13 cellular contexts compared by ENCODE assay signal in genomic region chr6:14381225-14381887, GRCh38.
DNase-seq lines count a peak whose midpoint lies in the region; TF ChIP-seq lines count a peak whose summit lies in the region.
"Had no signal": no experiment of that assay in that cellular context is flagged by ENCODE, and none has a peak within 500 bp of the region (broad histone marks: within the 10 kb centered on the region; RNA-seq: fewer than 3 reads in every experiment).

No MANE protein-coding gene starts in this region.

- peaks cover 7% of the 10 kb centered on the region; the same call in 1 of the 2 replicates for H3F3A ChIP-seq in MM.1S (ENCODE audit: insufficient read depth, low read length)
- H3F3A ChIP-seq in GM23248 (ENCODE audit: insufficient read depth): no peaks in the 10 kb centered on the region

- H3K4me3 Mint-ChIP-seq in activated CD4-positive, alpha-beta memory T cell treated with anti-CD3 and anti-CD28 coated beads, Interleukin-2, amount 10 ng/mL, durations not matched to agents 7 days and 5 days: no peak overlapping the region
- H3K4me3 Mint-ChIP-seq: activated CD4-positive, alpha-beta memory T cell treated with anti-CD3 and anti-CD28 coated beads for 36 hours; activated T-helper 1 cell treated with anti-CD3 and anti-CD28 coated beads, Interleukin-12 subunit alpha, Interleukin-12 subunit beta, Interleukin-2, Interleukin-4 antibody, amounts not matched to agents 30 ng/mL and 10 ng/mL and 1 ng/mL, durations not matched to agents 14 hours and 24 hours and 36 hours had no signal

- H3K9ac ChIP-seq in MM.1S (ENCODE audit: low read length) (no peak overlapping the region), GM23248 (no peak overlapping the region)
- H3K9ac ChIP-seq: parathyroid adenoma, SK-N-SH had no signal

- H3K9me3 ChIP-seq in MM.1S (replicated peaks; ENCODE audit: insufficient read depth, low read length): no peaks in the 10 kb centered on the region
- no peaks in the 10 kb centered on the region for H3K9me3 ChIP-seq in iPS DF 6.9 (ENCODE audit: control insufficient read depth, insufficient read depth, low read length)
- no peaks in the 10 kb centered on the region for H3K9me3 ChIP-seq in GM23248 (ENCODE audit: low read depth)
- no peaks in the 10 kb centered on the region for H3K9me3 ChIP-seq in effector memory CD4-positive, alpha-beta T cell (ENCODE audit: control insufficient read depth, low read length)
- H3K9me3 ChIP-seq: SK-N-SH had no signal

- POLR2A ChIA-PET in activated CD4-positive, alpha-beta memory T cell treated with anti-CD3 and anti-CD28 coated beads, Interleukin-2, amount 10 ng/mL, durations not matched to agents 7 days and 5 days (lab: Charles Lee): no interaction called here

- no peaks in the 10 kb centered on the region for H3K27me3 Mint-ChIP-seq in activated CD4-positive, alpha-beta memory T cell treated with anti-CD3 and anti-CD28 coated beads, Interleukin-2, amount 10 ng/mL, durations not matched to agents 7 days and 5 days

- H3K36me3 ChIP-seq in MM.1S (replicated peaks; ENCODE audit: insufficient read depth, low read length): no peaks in the 10 kb centered on the region
- H3K36me3 ChIP-seq in iPS DF 6.9 (ENCODE audit: control insufficient read depth, insufficient read depth, low read length): no peaks in the 10 kb centered on the region
- H3K36me3 ChIP-seq in GM23248 (ENCODE audit: low read depth): no peaks in the 10 kb centered on the region
- H3K36me3 ChIP-seq in effector memory CD4-positive, alpha-beta T cell (ENCODE audit: control insufficient read depth, insufficient read depth, low read length): no peaks in the 10 kb centered on the region

- CTCF ChIA-PET in activated CD4-positive, alpha-beta memory T cell treated with anti-CD3 and anti-CD28 coated beads, Interleukin-2, amount 10 ng/mL, durations not matched to agents 7 days and 5 days (lab: Charles Lee): no interaction called here

- DNase-seq in DMS153 (lab: John Stamatoyannopoulos, UW): peak; percentile 89
- DNase-seq in MM.1S: no peak
- peak; percentile 100 for DNase-seq in NCI-H748 (lab: John Stamatoyannopoulos, UW; ENCODE audit: unreplicated experiment)
- DNase-seq in iPS DF 6.9 (ENCODE audit: low read depth, low spot score): no peak
- DNase-seq in GM23248: no peak
- no peak for DNase-seq in activated CD4-positive, alpha-beta memory T cell treated with anti-CD3 and anti-CD28 coated beads, Interleukin-2, amount 10 ng/mL, durations not matched to agents 7 days and 5 days
- DNase-seq in effector memory CD4-positive, alpha-beta T cell: no peak
- DNase-seq in NCI-H1694 (lab: John Stamatoyannopoulos, UW): no peak
- DNase-seq: activated CD4-positive, alpha-beta memory T cell treated with anti-CD3 and anti-CD28 coated beads for 36 hours; amniotic stem cell; SK-N-SH had no signal

- TF ChIP-seq CTCF in MM.1S (IDR thresholded peaks at IDR 0.05; ENCODE audit: low read length): no peak

- H3K36me3 Mint-ChIP-seq in activated CD4-positive, alpha-beta memory T cell treated with anti-CD3 and anti-CD28 coated beads, Interleukin-2, amount 10 ng/mL, durations not matched to agents 7 days and 5 days (ENCODE audit: low read depth): no peaks in the 10 kb centered on the region
- H3K36me3 Mint-ChIP-seq: activated CD4-positive, alpha-beta memory T cell treated with anti-CD3 and anti-CD28 coated beads for 36 hours had no signal

- H3K27ac Mint-ChIP-seq in activated CD4-positive, alpha-beta memory T cell treated with anti-CD3 and anti-CD28 coated beads, Interleukin-2, amount 10 ng/mL, durations not matched to agents 7 days and 5 days: no peak overlapping the region
- H3K27ac Mint-ChIP-seq: activated CD4-positive, alpha-beta memory T cell treated with anti-CD3 and anti-CD28 coated beads for 36 hours; activated T-helper 1 cell treated with anti-CD3 and anti-CD28 coated beads, Interleukin-12 subunit alpha, Interleukin-12 subunit beta, Interleukin-2, Interleukin-4 antibody, amounts not matched to agents 30 ng/mL and 10 ng/mL and 1 ng/mL, durations not matched to agents 14 hours and 24 hours and 36 hours had no signal

- H3K4me1 ChIP-seq in MM.1S (ENCODE audit: low read length): peaks cover 36% of the 10 kb centered on the region
- peaks cover 10% of the 10 kb centered on the region; the same call in 1 of the 2 replicates for H3K4me1 ChIP-seq in iPS DF 6.9 (ENCODE audit: control insufficient read depth, insufficient read depth, low read length)
- no peaks in the 10 kb centered on the region for H3K4me1 ChIP-seq in GM23248 (ENCODE audit: insufficient read depth)
- no peaks in the 10 kb centered on the region for H3K4me1 ChIP-seq in effector memory CD4-positive, alpha-beta T cell (ENCODE audit: control insufficient read depth, insufficient read depth, low read length, poor library complexity, severe bottlenecking)
- H3K4me1 ChIP-seq: parathyroid adenoma had no signal

- no peak overlapping the region for H3K27ac ChIP-seq in MM.1S (ENCODE audit: low read length)
- peak overlapping the region; percentile 70 for H3K27ac ChIP-seq in iPS DF 6.9 (ENCODE audit: low read length)
- no peak overlapping the region for H3K27ac ChIP-seq in GM23248
- H3K27ac ChIP-seq in effector memory CD4-positive, alpha-beta T cell (ENCODE audit: insufficient read depth, low read length, poor library complexity, severe bottlenecking): no peak overlapping the region
- H3K27ac ChIP-seq: parathyroid adenoma had no signal

- no peaks in the 10 kb centered on the region for H3K27me3 ChIP-seq in MM.1S (replicated peaks; ENCODE audit: insufficient read depth, low read length)
- H3K27me3 ChIP-seq in iPS DF 6.9 (ENCODE audit: control insufficient read depth, insufficient read depth, low read length): no peaks in the 10 kb centered on the region
- H3K27me3 ChIP-seq in GM23248 (replicated peaks; ENCODE audit: insufficient read depth): no peaks in the 10 kb centered on the region
- H3K27me3 ChIP-seq in effector memory CD4-positive, alpha-beta T cell (replicated peaks; ENCODE audit: control insufficient read depth, insufficient read depth, low read length, poor library complexity, severe bottlenecking): no peaks in the 10 kb centered on the region

- no peaks in the 10 kb centered on the region for H3K79me2 ChIP-seq in MM.1S (ENCODE audit: low read length)
- no peaks in the 10 kb centered on the region for H3K79me2 ChIP-seq in GM23248 (ENCODE audit: insufficient read depth)
- H3K79me2 ChIP-seq: parathyroid adenoma had no signal

- in situ Hi-C loops in GM23248 (cut with MboI): no loop called here

- no peaks in the 10 kb centered on the region for H3K9me2 ChIP-seq in MM.1S (replicated peaks; ENCODE audit: insufficient read depth, low read length)
- H3K9me2 ChIP-seq in GM23248 (ENCODE audit: insufficient read depth): no peaks in the 10 kb centered on the region
- H3K9me2 ChIP-seq: SK-N-SH had no signal

- WGBS in iPS DF 6.9 (ENCODE audit: insufficient coverage, insufficient read length): no CpG with 5 or more reads among the region's 10 CpGs
- 68 to 75% methylated on average over 10 of the region's 10 CpGs for WGBS in GM23248 (ENCODE audit: low coverage in 1 of 2, low lambda C conversion rate in 2 of 2, missing lambda C conversion rate in 2 of 2), 2 experiments

- H3K4me3 ChIP-seq in MM.1S (ENCODE audit: low read length) (no peak overlapping the region), iPS DF 6.9 (ENCODE audit: low read length) (no peak overlapping the region), GM23248 (no peak overlapping the region)
- no peak overlapping the region for H3K4me3 ChIP-seq in effector memory CD4-positive, alpha-beta T cell (ENCODE audit: insufficient read depth, low read depth, low read length, poor library complexity, severe bottlenecking)

- H2AFZ ChIP-seq in MM.1S (ENCODE audit: low read length): no peak overlapping the region
- no peak overlapping the region for H2AFZ ChIP-seq in GM23248
- H2AFZ ChIP-seq: parathyroid adenoma had no signal

- peaks cover 15% of the 10 kb centered on the region for H3K4me1 Mint-ChIP-seq in activated CD4-positive, alpha-beta memory T cell treated with anti-CD3 and anti-CD28 coated beads, Interleukin-2, amount 10 ng/mL, durations not matched to agents 7 days and 5 days

- peaks cover 3% of the 10 kb centered on the region for H3K9me3 Mint-ChIP-seq in activated CD4-positive, alpha-beta memory T cell treated with anti-CD3 and anti-CD28 coated beads, Interleukin-2, amount 10 ng/mL, durations not matched to agents 7 days and 5 days

- H3K4me2 ChIP-seq in MM.1S (ENCODE audit: low read depth, low read length): peak overlapping the region; percentile 44; the same call in 1 of the 2 replicates
- H3K4me2 ChIP-seq in GM23248 (ENCODE audit: unreplicated experiment): no peak overlapping the region
- H3K4me2 ChIP-seq: SK-N-SH had no signal

- H4K20me1 ChIP-seq in MM.1S (ENCODE audit: insufficient read depth, low read length): no peaks in the 10 kb centered on the region
- no peaks in the 10 kb centered on the region for H4K20me1 ChIP-seq in GM23248 (ENCODE audit: insufficient read depth)

Comparison
In these comparisons a context has a peak if more than half of its experiments do, and no peak if none do; other contexts are left out.
1. DNase-seq: peak in DMS153 (single experiment) and NCI-H748 (single experiment); none in MM.1S (single experiment), iPS DF 6.9 (single experiment), GM23248 (single experiment), activated CD4-positive, alpha-beta memory T cell treated with anti-CD3 and anti-CD28 coated beads, Interleukin-2, amount 10 ng/mL, durations not matched to agents 7 days and 5 days (single experiment), effector memory CD4-positive, alpha-beta T cell (0 of 3) and NCI-H1694 (single experiment).